28 cellular contexts compared by ENCODE assay signal in genomic region chr16:18050234-18050633, GRCh38.
"Had no signal": no experiment of that assay in that cellular context is flagged by ENCODE, and none has a peak within 500 bp of the region (broad histone marks: within the 10 kb centered on the region; RNA-seq: fewer than 3 reads in every experiment).

No MANE protein-coding gene starts in this region.

- DNase-seq: KG1, MM.1S, MV-4-11, NCI-H1092, NCI-H1105, NCI-H1417 treated with DMSO at 0.1 percent for 48 hours, NCI-H1694 treated with DMSO at 0.1 percent for 48 hours, NCI-H187 treated with DMSO at 0.1 percent for 48 hours, NCI-H2029, NCI-H2081, NCI-H2171 treated with DMSO at 0.1 percent for 48 hours, NCI-H2227 treated with DMSO at 0.1 percent for 48 hours, NCI-H345, NCI-H446, NCI-H524, NCI-H526, NCI-H774, PC-9, SHP77, SIG-M5, SJCRH30, T-cell had no signal

- H3K27me3 ChIP-seq: SJCRH30 had no signal

- H3K4me3 ChIP-seq: K562, PC-9, SJCRH30, SK-N-MC had no signal

- H3K27ac ChIP-seq: PC-9, RWPE1, SJCRH30, SK-N-MC had no signal

- H3K4me1 ChIP-seq: SJCRH30 had no signal

- H2AFZ ChIP-seq: PC-9 had no signal

- H3K36me3 ChIP-seq: SJCRH30 had no signal

- ATAC-seq: K562, Panc1, Right ventricle myocardium inferior, SK-N-SH treated with all-trans-retinoic acid at 6 μM for 48 hours, T-cell had no signal

- H3K4me2 ChIP-seq: PC-9 had no signal

- H3K9me3 ChIP-seq: SJCRH30 had no signal
